8 cellular contexts compared by ENCODE assay signal in the genomic region with DNA sequence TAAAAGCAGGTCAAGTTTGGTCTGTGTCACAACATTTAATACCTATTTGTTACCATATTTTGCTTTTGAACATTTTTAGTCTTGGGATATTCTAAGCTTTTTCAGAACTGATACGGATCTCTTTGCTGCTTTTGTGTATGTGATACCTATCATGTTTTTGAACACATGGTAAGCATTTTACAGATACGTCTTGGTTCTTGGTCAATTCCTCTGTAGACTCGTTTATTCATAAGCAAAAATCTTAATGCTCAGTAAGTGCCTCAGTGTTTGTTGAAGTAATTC. TPM values are rescaled to one million over a fixed set of nuclear protein-coding genes. Genes with fewer than 3 reads are reported as not detected.
A peak's percentile ranks its signal among the peaks of the same experiment; 100 is the strongest.
DNase-seq lines count a peak whose midpoint lies in the region; ATAC-seq and TF ChIP-seq lines count a peak whose summit lies in the region.

No MANE protein-coding gene starts in this region.

- peaks cover 5 to 27% (median 21%) of the 10 kb centered on the region in 6 donors for H3K4me1 ChIP-seq in spleen

- WGBS in spleen, 5 donors: 0 to 3% (median 2%) methylated on average over 3 of the region's 3 CpGs

- H3K36me3 ChIP-seq in spleen: peaks cover 12 to 43% (median 40%) of the 10 kb centered on the region in 6 donors

- no peaks in the 10 kb centered on the region for H3K27me3 ChIP-seq in spleen (replicated peaks in 1 of 7)

- H3K27ac Mint-ChIP-seq in T-cell: peak overlapping the region; percentile 96 to 98

- H3K9me3 ChIP-seq in spleen: peaks cover 0 to 31% (median 20%) of the 10 kb centered on the region in 8 donors

- TF ChIP-seq POLR2A in spleen (IDR thresholded peaks at IDR 0.05): no peak

- POLR2A ChIA-PET in T-cell (lab: Charles Lee): interaction anchor here in 1 of 2 donors (0.6 to 1.4 kb wide), 4 partner anchors 49 to 212 kb away, joined by 3 to 5 read pairs (median 4); partner anchors contain the start of genes MAPRE2, ZNF24 and ZSCAN30

- H3K27ac ChIP-seq in spleen: peak overlapping the region; percentile 95 to 99 (median 98)

- H3K9me3 Mint-ChIP-seq in T-cell: peaks cover 0 to 13% (median 0%) of the 10 kb centered on the region in 3 donors

- H3K36me3 Mint-ChIP-seq in T-cell: peaks cover 41% of the 10 kb centered on the region

- H3K4me3 Mint-ChIP-seq in T-cell: peak overlapping the region; percentile 94 to 98 (median 98)

- intact Hi-C loops in spleen (cut with DNase I; ENCODE audit: low total_unique reads): loop anchor here (5.0 kb wide), 1 partner anchor 101 kb away; the partner anchor contains the start of gene ZNF24

- peak overlapping the region; percentile 54 to 86 (median 66) for H3K4me3 ChIP-seq in spleen

- CTCF ChIA-PET in T-cell (lab: Charles Lee): interaction anchor here in 1 of 2 donors (1.1 to 1.4 kb wide), 2 partner anchors 10 to 49 kb away, joined by 3 to 6 read pairs; partner anchors contain the start of gene ZSCAN30

- peaks cover 23 to 36% (median 32%) of the 10 kb centered on the region in 3 donors for H3K4me1 Mint-ChIP-seq in T-cell

- DNase-seq in DMS79 treated with DMSO at 0.1 percent for 48 hours (lab: John Stamatoyannopoulos, UW) (peak; percentile 73), DMS79 (lab: John Stamatoyannopoulos, UW) (no peak), T-cell (no peak), glomerular endothelial cell (ENCODE audit: extremely low read depth, low read depth, low spot score) (peak; percentile 18), spleen (no peak), SKM-1 treated with dmso at 0.1 percent for 144 hours (lab: John Stamatoyannopoulos, UW; ENCODE audit: unreplicated experiment) (no peak), HT-29 (ENCODE audit: low spot score) (no peak)

- H3K27me3 Mint-ChIP-seq in T-cell: no peaks in the 10 kb centered on the region

- TF ChIP-seq CTCF in spleen (IDR thresholded peaks at IDR 0.05 in 8 of 11, conservative IDR thresholded peaks at IDR 0.05 in 3 of 11): no peak

- ATAC-seq in T-cell (replicated peaks in 1 of 4): no peak
- no peak for ATAC-seq in GM18909 (IDR thresholded peaks at IDR 0.05; ENCODE audit: poor library complexity, unreplicated experiment)

RNA-seq across cellular contexts. Expression of gene ZNF397, which starts 0.6 kb away (rescaled TPM):
- total RNA-seq in T-cell (10 to 100 TPM; 13.7 to 37.0 (median 33.1) TPM), glomerular endothelial cell (2.9 and 7.0 TPM in 2 replicates), spleen (10 to 100 TPM; 27.4 to 50.7 (median 34.4) TPM)
- polyA plus RNA-seq in spleen: 10 to 100 TPM; 10.3 to 15.8 (median 11.8) TPM
- total RNA-seq in HT-29 (2014; rRNA removed; shearing (Covaris generic)): 3.8 and 4.9 TPM in 2 replicates

RNA-seq across cellular contexts. Expression of gene ZSCAN30, which starts 48.6 kb away (rescaled TPM):
- total RNA-seq in T-cell (10 to 100 TPM; 14.4 to 19.6 (median 16.2) TPM), glomerular endothelial cell (12.3 and 20.3 TPM in 2 replicates), spleen (10 to 100 TPM; 18.1 to 39.2 (median 26.6) TPM)
- 10 to 100 TPM in 2 of 3 donors, 1 to 10 TPM in 1; 7.2 to 12.1 (median 11.0) TPM for polyA plus RNA-seq in spleen
- total RNA-seq in HT-29 (2014; rRNA removed; shearing (Covaris generic)): 2.2 and 3.3 TPM in 2 replicates

Comparison
In these comparisons a context has a peak if more than half of its experiments do, and no peak if none do; other contexts are left out.
1. DNase-seq: peak in DMS79 treated with DMSO at 0.1 percent for 48 hours (single experiment) and glomerular endothelial cell (single experiment); none in DMS79 (single experiment), T-cell (0 of 34), spleen (single experiment), SKM-1 treated with dmso at 0.1 percent for 144 hours (single experiment) and HT-29 (single experiment).